ENCODE assay signal across 1 cellular context in genomic region chr22:46769191-46769675, GRCh38.
TF ChIP-seq lines count a peak whose summit lies in the region.

No MANE protein-coding gene starts in this region.

TF ChIP-seq in Ishikawa, 13 proteins besides CTCF, POLR2A, EP300 and RAD21 (continued from another document):
- TF ChIP-seq REST (IDR thresholded peaks at IDR 0.05; ENCODE audit: low read depth): no peak
- TF ChIP-seq TEAD4 (IDR thresholded peaks at IDR 0.05): peak; percentile 33; the same call in 1 of the 2 replicates
- 0 out of 2 replicates have a peak, but pooled peaks have one; percentile 27 for TF ChIP-seq NFIC (IDR thresholded peaks at IDR 0.05)
- no peak for TF ChIP-seq YY1 (IDR thresholded peaks at IDR 0.05; ENCODE audit: low read depth)
- TF ChIP-seq EGR1 (IDR thresholded peaks at IDR 0.05): no peak
- peak; percentile 92 for TF ChIP-seq MAX (IDR thresholded peaks at IDR 0.05)
